Comparison of ENCODE assay signal across 28 cellular contexts in the genomic region with DNA sequence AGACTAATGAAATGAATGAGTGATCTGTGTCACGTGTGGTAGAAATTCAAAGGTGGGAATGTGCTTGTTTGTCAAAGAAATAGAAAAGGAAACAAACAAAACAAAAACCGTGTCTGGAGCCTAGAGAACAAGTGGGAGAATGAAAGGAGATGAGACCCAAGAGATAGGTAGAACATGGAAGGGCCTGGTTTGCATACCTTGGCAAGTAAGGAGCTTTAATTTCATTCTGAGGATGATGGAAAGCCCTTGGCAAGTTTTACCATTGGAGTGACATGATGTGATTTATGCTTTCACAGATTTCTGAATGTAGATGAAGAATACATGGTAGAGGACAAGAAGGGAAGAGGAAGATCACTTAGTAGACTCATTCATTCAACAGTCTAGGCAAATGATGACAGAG.
"Had no signal": no experiment of that assay in that cellular context is flagged by ENCODE, and none has a peak within 500 bp of the region (broad histone marks: within the 10 kb centered on the region; RNA-seq: fewer than 3 reads in every experiment).

No MANE protein-coding gene starts in this region.

- H3K27me3 Mint-ChIP-seq: stimulated activated memory B cell treated with anti-CD40 and anti-IgM and Interleukin-4, amounts not matched to agents 10 μg/mL and 1 μg/mL and 100 μg/mL, for 72 hours had no signal

- H3K27ac ChIP-seq: stomach, suprapubic skin, testis, thoracic aorta, thyroid gland, tibial artery, tibial nerve, transverse colon, upper lobe of left lung, uterus had no signal

- ATAC-seq: stimulated activated effector memory CD8-positive, alpha-beta T cell treated with anti-CD3 and anti-CD28 coated beads, Interleukin-12 subunit alpha, Interleukin-12 subunit beta, amount 100 ng/mL, for 72 hours; stimulated activated memory B cell treated with anti-CD40 and anti-IgM and Interleukin-4, amounts not matched to agents 10 μg/mL and 1 μg/mL and 100 μg/mL, for 72 hours; stimulated activated naive B cell treated with anti-CD40 and anti-IgM and Interleukin-4, amounts not matched to agents 10 μg/mL and 1 μg/mL and 100 μg/mL, for 72 hours; stimulated activated naive CD8-positive, alpha-beta T cell treated with anti-CD3 and anti-CD28 coated beads, Interleukin-15, amount 100 ng/mL, for 72 hours; stimulated activated naive CD8-positive, alpha-beta T cell treated with anti-CD3 and anti-CD28 coated beads, Interleukin-15, Interleukin-2, amounts not matched to agents 100 U/mL and 50 U/mL, for 24 hours had no signal

- H3K27ac Mint-ChIP-seq: stimulated activated effector memory CD8-positive, alpha-beta T cell treated with anti-CD3 and anti-CD28 coated beads, Interleukin-12 subunit alpha, Interleukin-12 subunit beta, amount 100 ng/mL, for 72 hours; stimulated activated memory B cell treated with anti-CD40 and anti-IgM and Interleukin-4, amounts not matched to agents 10 μg/mL and 1 μg/mL and 100 μg/mL, for 72 hours; stimulated activated naive B cell treated with anti-CD40 and anti-IgM and Interleukin-4, amounts not matched to agents 10 μg/mL and 1 μg/mL and 100 μg/mL, for 72 hours; stimulated activated naive CD8-positive, alpha-beta T cell treated with anti-CD3 and anti-CD28 coated beads, Interleukin-15, amount 100 ng/mL, for 72 hours; stimulated activated naive CD8-positive, alpha-beta T cell treated with anti-CD3 and anti-CD28 coated beads, Interleukin-15, Interleukin-2, amounts not matched to agents 100 ng/mL and 50 ng/mL, for 24 hours; type B pancreatic cell had no signal

- H3K9me3 ChIP-seq: stomach, suprapubic skin, testis, thoracic aorta, thyroid gland, tibial artery, tibial nerve, transverse colon, upper lobe of left lung, uterus had no signal

- H3K4me3 Mint-ChIP-seq: stimulated activated effector memory CD8-positive, alpha-beta T cell treated with anti-CD3 and anti-CD28 coated beads, Interleukin-12 subunit alpha, Interleukin-12 subunit beta, amount 100 ng/mL, for 72 hours; stimulated activated memory B cell treated with anti-CD40 and anti-IgM and Interleukin-4, amounts not matched to agents 10 μg/mL and 1 μg/mL and 100 μg/mL, for 72 hours; stimulated activated naive B cell treated with anti-CD40 and anti-IgM and Interleukin-4, amounts not matched to agents 10 μg/mL and 1 μg/mL and 100 μg/mL, for 72 hours; stimulated activated naive CD8-positive, alpha-beta T cell treated with anti-CD3 and anti-CD28 coated beads, Interleukin-15, amount 100 ng/mL, for 72 hours; stimulated activated naive CD8-positive, alpha-beta T cell treated with anti-CD3 and anti-CD28 coated beads, Interleukin-15, Interleukin-2, amounts not matched to agents 100 ng/mL and 50 ng/mL, for 24 hours; type B pancreatic cell had no signal

- FAIRE-seq: urothelium cell line had no signal

- DNase-seq: stimulated activated CD4-positive, alpha-beta T cell treated with anti-CD3 and anti-CD28 coated beads, Interleukin-2, amount 100 ng/mL, for 24 hours; stimulated activated CD4-positive, alpha-beta T cell treated with anti-CD3 and anti-CD28 coated beads, Interleukin-2, amount 100 ng/mL, for 48 hours; stimulated activated CD4-positive, alpha-beta T cell treated with anti-CD3 and anti-CD28 coated beads, Interleukin-4, amount 100 ng/mL, for 1 hour; stimulated activated CD4-positive, alpha-beta T cell treated with anti-CD3 and anti-CD28 coated beads, Interleukin-4, amount 100 ng/mL, for 24 hours; stimulated activated CD4-positive, alpha-beta T cell treated with anti-CD3 and anti-CD28 coated beads, Interleukin-4, amount 100 ng/mL, for 4 hours; stimulated activated CD8-positive, alpha-beta memory T cell treated with anti-CD3 and anti-CD28 coated beads, Interleukin-4, amount 100 ng/mL, for 48 hours; stimulated activated naive B cell treated with anti-CD40 and anti-IgM and Interleukin-4, amounts not matched to agents 10 μg/mL and 1 μg/mL and 100 μg/mL, for 72 hours; stimulated activated naive CD4-positive, alpha-beta T cell; stimulated activated naive CD4-positive, alpha-beta T cell treated with Interleukin-2 at 50 U/mL for 16 hours; stimulated activated naive CD8-positive, alpha-beta T cell treated with anti-CD3 and anti-CD28 coated beads, Interleukin-15, amount 100 ng/mL, for 72 hours; stimulated activated naive CD8-positive, alpha-beta T cell treated with anti-CD3 and anti-CD28 coated beads, Interleukin-15, Interleukin-2, amounts not matched to agents 100 U/mL and 50 U/mL, for 24 hours; stomach; substantia nigra; testis; thyroid gland; tibial artery; transverse colon; trophoblast cell; upper lobe of left lung; uterus had no signal

- H3K4me3 ChIP-seq: stomach, suprapubic skin, testis, thoracic aorta, thyroid gland, tibial artery, tibial nerve, transverse colon, upper lobe of left lung, uterus had no signal

- H3K36me3 ChIP-seq: stomach, suprapubic skin, thoracic aorta, thyroid gland, tibial artery, tibial nerve, transverse colon, upper lobe of left lung, uterus had no signal

- H3K27me3 ChIP-seq: suprapubic skin, testis, thyroid gland, tibial artery, tibial nerve, transverse colon, upper lobe of left lung, uterus had no signal

- H3K9me3 Mint-ChIP-seq: stimulated activated effector memory CD8-positive, alpha-beta T cell treated with anti-CD3 and anti-CD28 coated beads, Interleukin-12 subunit alpha, Interleukin-12 subunit beta, amount 100 ng/mL, for 72 hours; stimulated activated memory B cell treated with anti-CD40 and anti-IgM and Interleukin-4, amounts not matched to agents 10 μg/mL and 1 μg/mL and 100 μg/mL, for 72 hours; stimulated activated naive B cell treated with anti-CD40 and anti-IgM and Interleukin-4, amounts not matched to agents 10 μg/mL and 1 μg/mL and 100 μg/mL, for 72 hours; stimulated activated naive CD8-positive, alpha-beta T cell treated with anti-CD3 and anti-CD28 coated beads, Interleukin-15, amount 100 ng/mL, for 72 hours; stimulated activated naive CD8-positive, alpha-beta T cell treated with anti-CD3 and anti-CD28 coated beads, Interleukin-15, Interleukin-2, amounts not matched to agents 100 ng/mL and 50 ng/mL, for 24 hours; type B pancreatic cell had no signal

- H3K4me1 Mint-ChIP-seq: stimulated activated memory B cell treated with anti-CD40 and anti-IgM and Interleukin-4, amounts not matched to agents 10 μg/mL and 1 μg/mL and 100 μg/mL, for 72 hours; stimulated activated naive B cell treated with anti-CD40 and anti-IgM and Interleukin-4, amounts not matched to agents 10 μg/mL and 1 μg/mL and 100 μg/mL, for 72 hours had no signal

- H3K4me1 ChIP-seq: testis, tibial artery, uterus had no signal

- H3K36me3 Mint-ChIP-seq: stimulated activated effector memory CD8-positive, alpha-beta T cell treated with anti-CD3 and anti-CD28 coated beads, Interleukin-12 subunit alpha, Interleukin-12 subunit beta, amount 100 ng/mL, for 72 hours; stimulated activated memory B cell treated with anti-CD40 and anti-IgM and Interleukin-4, amounts not matched to agents 10 μg/mL and 1 μg/mL and 100 μg/mL, for 72 hours; stimulated activated naive B cell treated with anti-CD40 and anti-IgM and Interleukin-4, amounts not matched to agents 10 μg/mL and 1 μg/mL and 100 μg/mL, for 72 hours; type B pancreatic cell had no signal
